2 cellular contexts compared by ENCODE assay signal in the genomic region with DNA sequence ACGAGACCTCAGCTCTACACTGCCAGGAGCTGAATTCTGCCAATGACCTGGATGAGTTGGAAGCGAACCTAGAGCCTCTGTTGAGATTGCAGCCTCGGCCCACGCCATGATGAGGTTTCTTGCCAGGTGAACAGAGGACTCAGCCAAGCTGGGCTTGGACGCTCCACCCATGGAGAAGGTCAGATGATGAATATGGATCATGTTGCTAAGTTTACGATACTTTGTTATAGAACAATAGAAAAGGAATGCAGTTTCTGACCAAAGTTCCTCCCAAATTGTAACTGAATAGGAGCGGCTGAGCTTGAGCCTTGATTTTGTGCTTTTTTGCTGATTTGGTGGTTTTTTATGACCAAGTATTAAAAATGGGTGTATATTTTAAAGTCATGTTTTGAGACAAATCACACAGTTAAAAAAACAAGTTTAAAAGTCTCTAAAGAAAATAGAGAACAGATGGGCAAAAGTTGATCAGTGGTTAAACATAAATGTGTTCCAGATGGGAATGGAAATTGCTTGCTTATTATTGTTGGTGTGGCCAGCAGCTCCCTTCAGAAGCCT.
TF ChIP-seq lines count a peak whose summit lies in the region.

No MANE protein-coding gene starts in this region.

TF ChIP-seq in K562, 482 proteins besides CTCF, POLR2A, EP300 and RAD21:
- TF ChIP-seq ETV1 (tag; conservative IDR thresholded peaks at IDR 0.05; ENCODE audit: low read depth) = no peak
- peak; percentile 50; the same call in 1 of the 2 replicates for TF ChIP-seq MAFG (tag; conservative IDR thresholded peaks at IDR 0.05)
- no peak for TF ChIP-seq NFE2 (IDR thresholded peaks at IDR 0.05; ENCODE audit: low read depth)
- TF ChIP-seq GATAD2B (IDR thresholded peaks at IDR 0.05; ENCODE audit: borderline replicate concordance) = no peak
- TF ChIP-seq MAFF (IDR thresholded peaks at IDR 0.05; ENCODE audit: low read length) = peak; percentile 37; the same call in 1 of the 2 replicates
- no peak for TF ChIP-seq HDAC1 (IDR thresholded peaks at IDR 0.05)
- peak; percentile 64 for TF ChIP-seq C11orf30 (IDR thresholded peaks at IDR 0.05; ENCODE audit: low read depth)
- TF ChIP-seq, protein P1, sequence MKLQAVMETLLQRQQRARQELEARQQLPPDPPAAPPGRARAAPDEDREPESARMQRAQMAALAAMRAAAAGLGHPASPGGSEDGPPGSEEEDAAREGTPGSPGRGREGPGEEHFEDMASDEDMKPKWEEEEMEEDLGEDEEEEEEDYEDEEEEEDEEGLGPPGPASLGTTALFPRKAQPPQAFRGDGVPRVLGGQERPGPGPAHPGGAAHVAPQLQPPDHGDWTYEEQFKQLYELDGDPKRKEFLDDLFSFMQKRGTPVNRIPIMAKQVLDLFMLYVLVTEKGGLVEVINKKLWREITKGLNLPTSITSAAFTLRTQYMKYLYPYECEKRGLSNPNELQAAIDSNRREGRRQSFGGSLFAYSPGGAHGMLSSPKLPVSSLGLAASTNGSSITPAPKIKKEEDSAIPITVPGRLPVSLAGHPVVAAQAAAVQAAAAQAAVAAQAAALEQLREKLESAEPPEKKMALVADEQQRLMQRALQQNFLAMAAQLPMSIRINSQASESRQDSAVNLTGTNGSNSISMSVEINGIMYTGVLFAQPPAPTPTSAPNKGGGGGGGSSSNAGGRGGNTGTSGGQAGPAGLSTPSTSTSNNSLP (IDR thresholded peaks at IDR 0.05; ENCODE audit: borderline replicate concordance, low read depth, low read length) = no peak
- TF ChIP-seq ZNF316 (IDR thresholded peaks at IDR 0.05) = peak; percentile 70
- TF ChIP-seq ZSCAN29 (IDR thresholded peaks at IDR 0.05) = no peak
- no peak for TF ChIP-seq MXI1 (IDR thresholded peaks at IDR 0.05; ENCODE audit: low read depth, low read length)
- no peak for TF ChIP-seq ZNF561 (CRISPR knock-in tag; conservative IDR thresholded peaks at IDR 0.05)
- no peak for TF ChIP-seq NCOA4 (IDR thresholded peaks at IDR 0.05; ENCODE audit: partially characterized antibody)
- TF ChIP-seq ZFX (CRISPR knock-in tag; IDR thresholded peaks at IDR 0.05) = no peak
- TF ChIP-seq CSDE1 (IDR thresholded peaks at IDR 0.05) = no peak
- TF ChIP-seq, protein P2, sequence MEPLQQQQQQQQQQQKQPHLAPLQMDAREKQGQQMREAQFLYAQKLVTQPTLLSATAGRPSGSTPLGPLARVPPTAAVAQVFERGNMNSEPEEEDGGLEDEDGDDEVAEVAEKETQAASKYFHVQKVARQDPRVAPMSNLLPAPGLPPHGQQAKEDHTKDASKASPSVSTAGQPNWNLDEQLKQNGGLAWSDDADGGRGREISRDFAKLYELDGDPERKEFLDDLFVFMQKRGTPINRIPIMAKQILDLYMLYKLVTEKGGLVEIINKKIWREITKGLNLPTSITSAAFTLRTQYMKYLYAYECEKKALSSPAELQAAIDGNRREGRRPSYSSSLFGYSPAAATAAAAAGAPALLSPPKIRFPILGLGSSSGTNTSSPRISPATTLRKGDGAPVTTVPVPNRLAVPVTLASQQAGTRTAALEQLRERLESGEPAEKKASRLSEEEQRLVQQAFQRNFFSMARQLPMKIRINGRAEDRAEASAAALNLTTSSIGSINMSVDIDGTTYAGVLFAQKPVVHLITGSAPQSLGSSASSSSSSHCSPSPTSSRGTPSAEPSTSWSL (CRISPR knock-in tag; IDR thresholded peaks at IDR 0.05; ENCODE audit: borderline replicate concordance) = no peak
- TF ChIP-seq PPARD (CRISPR knock-in tag; IDR thresholded peaks at IDR 0.05) = no peak
TF ChIP-seq in K562: peak in this region for 4.

TF ChIP-seq in HepG2, 621 proteins besides CTCF, POLR2A, EP300 and RAD21:
- no peak for TF ChIP-seq ARNT2 (CRISPR knock-in tag; IDR thresholded peaks at IDR 0.05; ENCODE audit: low read depth)
- peak; percentile 62 for TF ChIP-seq MAFF (IDR thresholded peaks at IDR 0.05; ENCODE audit: low read depth, low read length)
- peak; percentile 60 to 69; a peak in 3 of 4 replicates for TF ChIP-seq MAFK (conservative IDR thresholded peaks at IDR 0.05 in 1 of 2, IDR thresholded peaks at IDR 0.05 in 1 of 2; ENCODE audit: low read length in 2 of 2)
- TF ChIP-seq ZNF709 (CRISPR knock-in tag; IDR thresholded peaks at IDR 0.05) = no peak
TF ChIP-seq in HepG2: peak in this region for 2.
